ENCODE assay signal across 29 cellular contexts in the genomic region with DNA sequence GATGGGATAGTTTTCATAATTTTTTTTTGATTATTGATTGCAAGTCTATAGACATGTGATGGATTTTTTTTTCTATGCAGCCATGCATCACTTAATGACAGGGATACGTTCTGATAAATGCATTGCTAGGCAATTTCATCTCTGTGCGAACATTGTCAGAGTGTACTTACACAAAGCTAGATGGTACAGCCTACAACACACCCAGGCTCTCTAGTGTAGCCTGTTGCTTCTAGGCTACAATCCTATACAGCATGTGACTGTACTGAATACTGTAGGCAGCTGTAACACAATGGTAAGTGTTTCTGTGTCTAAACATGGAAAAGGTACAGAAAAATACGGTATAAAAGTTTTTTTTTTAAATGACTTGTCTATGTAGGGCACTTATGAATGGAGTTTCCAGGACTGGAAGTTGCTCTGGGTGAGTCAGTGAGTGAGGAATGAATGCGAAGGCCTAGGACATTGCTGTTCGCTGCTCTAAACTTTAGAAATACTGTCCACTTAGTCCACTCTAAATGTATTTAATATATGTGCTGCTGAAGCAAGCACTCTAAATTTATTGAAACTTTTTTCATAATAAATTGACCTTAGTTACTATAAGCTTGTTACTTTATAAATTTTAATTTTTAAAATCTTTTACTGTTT. TPM values are rescaled to one million over a fixed set of nuclear protein-coding genes. Genes with fewer than 3 reads are reported as not detected.
DNase-seq lines count a peak whose midpoint lies in the region; ATAC-seq and TF ChIP-seq lines count a peak whose summit lies in the region.
"Had no signal": no experiment of that assay in that cellular context is flagged by ENCODE, and none has a peak within 500 bp of the region (broad histone marks: within the 10 kb centered on the region; RNA-seq: fewer than 3 reads in every experiment).

No MANE protein-coding gene starts in this region.

- 93% methylated on average over 5 of the region's 5 CpGs for WGBS in esophagus muscularis mucosa
- no CpG with 5 or more reads among the region's 5 CpGs for WGBS in trophoblast cell (ENCODE audit: extremely low coverage, insufficient coverage, insufficient read length)

- H3K9ac ChIP-seq in adipocyte (ENCODE audit: low read length) (no peak overlapping the region), trophoblast cell (ENCODE audit: low read length) (peak overlapping the region; percentile 53)

- H3K4me3 ChIP-seq in HEK293 (ENCODE audit: low read depth, low read length) (no peak overlapping the region), adipocyte (ENCODE audit: low read length) (no peak overlapping the region), esophagus muscularis mucosa (no peak overlapping the region), trophoblast cell (ENCODE audit: low read depth, low read length) (no peak overlapping the region)
- H3K4me3 ChIP-seq: ovary, suprapubic skin had no signal

- no peak overlapping the region for H2AK5ac ChIP-seq in trophoblast cell (ENCODE audit: low read length)

- TF ChIP-seq EP300 in esophagus muscularis mucosa (IDR thresholded peaks at IDR 0.05), result no peak

- H3K79me2 ChIP-seq in trophoblast cell (ENCODE audit: control insufficient read depth, insufficient read depth, low read length, poor library complexity), result no peaks in the 10 kb centered on the region

- POLR2A ChIA-PET in HEK293 (lab: Yijun Ruan, JAX), result no interaction called here

- CTCF ChIA-PET in HEK293 (lab: Yijun Ruan, JAX), result interaction anchor here (0.6 kb wide), 1 partner anchor 14 kb away, joined by 3 read pairs; no protein-coding TSS in a partner anchor

- H3K27me3 ChIP-seq in adipocyte (replicated peaks; ENCODE audit: control insufficient read depth, insufficient read depth, low read length) (no peaks in the 10 kb centered on the region), esophagus muscularis mucosa (no peaks in the 10 kb centered on the region), trophoblast cell (ENCODE audit: insufficient read depth, low read length) (no peaks in the 10 kb centered on the region)
- H3K27me3 ChIP-seq: ovary, suprapubic skin had no signal

- H3K9me3 Mint-ChIP-seq in stimulated activated naive CD8-positive, alpha-beta T cell treated with anti-CD3 and anti-CD28 coated beads, Interleukin-15, amount 100 ng/mL, for 72 hours, result peaks cover 7 to 11% of the 10 kb centered on the region in 2 donors
- H3K9me3 Mint-ChIP-seq: nephron progenitor cell had no signal

- ATAC-seq in HG03097 (IDR thresholded peaks at IDR 0.05; ENCODE audit: low FRiP score, unreplicated experiment) (no peak), HG03039 (IDR thresholded peaks at IDR 0.05; ENCODE audit: unreplicated experiment) (no peak)
- no peak for ATAC-seq in stimulated activated naive CD8-positive, alpha-beta T cell treated with anti-CD3 and anti-CD28 coated beads, Interleukin-15, amount 100 ng/mL, for 72 hours
- ATAC-seq: HCT116; left cardiac atrium; stimulated activated effector memory CD8-positive, alpha-beta T cell treated with anti-CD3 and anti-CD28 coated beads, Interleukin-12 subunit alpha, Interleukin-12 subunit beta, amount 100 ng/mL, for 72 hours had no signal

- DNase-seq in adipocyte (ENCODE audit: low read depth) (peak; percentile 44), esophagus muscularis mucosa (ENCODE audit: extremely low spot score) (peak; percentile 14), trophoblast cell (peak in 1 of 2 donors; percentile 26), cardiac septum (ENCODE audit: low spot score) (no peak)
- no peak for DNase-seq in stimulated activated naive CD8-positive, alpha-beta T cell treated with anti-CD3 and anti-CD28 coated beads, Interleukin-15, amount 100 ng/mL, for 72 hours
- DNase-seq: activated CD4-positive, alpha-beta memory T cell treated with anti-CD3 and anti-CD28 coated beads for 36 hours; activated CD4-positive, CD25-positive, alpha-beta regulatory T cell treated with anti-CD3 and anti-CD28 coated beads, Interleukin-2, amount 50 U/mL, for 72 hours; activated CD8-positive, alpha-beta memory T cell treated with anti-CD3 and anti-CD28 coated beads, Interleukin-2, amount 50 U/mL, for 4 hours; DMS79; foreskin melanocyte; left cardiac atrium; mammary epithelial cell; NCI-H2081 treated with DMSO at 0.1 percent for 48 hours; NCI-H226; NCI-H774; nephron progenitor cell; ovary; retina; stimulated activated CD4-positive, alpha-beta T cell treated with anti-CD3 and anti-CD28 coated beads, Interleukin-4, amount 100 ng/mL, for 24 hours had no signal

- TF ChIP-seq POLR2A in esophagus muscularis mucosa (IDR thresholded peaks at IDR 0.05; ENCODE audit: low read depth), result no peak

- no peak overlapping the region for H2BK12ac ChIP-seq in trophoblast cell (ENCODE audit: low read length)

- no peak overlapping the region for H3K4me3 Mint-ChIP-seq in stimulated activated naive CD8-positive, alpha-beta T cell treated with anti-CD3 and anti-CD28 coated beads, Interleukin-15, amount 100 ng/mL, for 72 hours
- H3K4me3 Mint-ChIP-seq: activated CD4-positive, alpha-beta memory T cell treated with anti-CD3 and anti-CD28 coated beads for 36 hours; activated naive CD4-positive, alpha-beta T cell treated with anti-CD3 and anti-CD28 coated beads, Interleukin-2, amount 50 U/mL, for 24 hours; CD14-positive monocyte; IgD-negative memory B cell; nephron progenitor cell; stimulated activated effector memory CD8-positive, alpha-beta T cell treated with anti-CD3 and anti-CD28 coated beads, Interleukin-12 subunit alpha, Interleukin-12 subunit beta, amount 100 ng/mL, for 72 hours had no signal

- H3K27ac ChIP-seq in HEK293 (ENCODE audit: extremely low read depth, low read depth, low read length), result no peak overlapping the region
- H3K27ac ChIP-seq in esophagus muscularis mucosa (replicated peaks in 1 of 4), result no peak overlapping the region
- H3K27ac ChIP-seq in trophoblast cell (ENCODE audit: low read depth, low read length), result no peak overlapping the region
- H3K27ac ChIP-seq: epithelial cell of prostate, ovary, suprapubic skin had no signal

- H3K4me1 ChIP-seq in HEK293 (ENCODE audit: control insufficient read depth, insufficient read depth, low read length) (peaks cover 6% of the 10 kb centered on the region), adipocyte (ENCODE audit: control insufficient read depth, insufficient read depth, low read length) (peaks cover 12% of the 10 kb centered on the region), esophagus muscularis mucosa (no peaks in the 10 kb centered on the region), trophoblast cell (ENCODE audit: control insufficient read depth in 1 of 2, insufficient read depth in 2 of 2, low read length in 2 of 2) (peaks cover 0 to 3% of the 10 kb centered on the region in 2 experiments)

- H3K18ac ChIP-seq in trophoblast cell (ENCODE audit: low read length), result no peak overlapping the region

- H4K12ac ChIP-seq in trophoblast cell (ENCODE audit: low read depth, low read length), result no peak overlapping the region

- H4K8ac ChIP-seq in trophoblast cell (ENCODE audit: low read depth, low read length), result no peak overlapping the region

- no peaks in the 10 kb centered on the region for H3K27me3 Mint-ChIP-seq in stimulated activated naive CD8-positive, alpha-beta T cell treated with anti-CD3 and anti-CD28 coated beads, Interleukin-15, amount 100 ng/mL, for 72 hours
- H3K27me3 Mint-ChIP-seq: activated CD4-positive, alpha-beta memory T cell treated with anti-CD3 and anti-CD28 coated beads for 36 hours; activated naive CD4-positive, alpha-beta T cell treated with anti-CD3 and anti-CD28 coated beads, Interleukin-2, amount 50 U/mL, for 24 hours had no signal

- no peak for TF ChIP-seq CTCF in HEK293 (tag by site-specific recombination; IDR thresholded peaks at IDR 0.05)
- TF ChIP-seq CTCF in esophagus muscularis mucosa (IDR thresholded peaks at IDR 0.05), result no peak

- H3K36me3 ChIP-seq in HEK293 (ENCODE audit: control insufficient read depth in 2 of 2, insufficient read depth in 1 of 2, low read length in 2 of 2) (no peaks in the 10 kb centered on the region), adipocyte (ENCODE audit: control insufficient read depth, insufficient read depth, low read length, severe bottlenecking) (no peaks in the 10 kb centered on the region), esophagus muscularis mucosa (no peaks in the 10 kb centered on the region), trophoblast cell (ENCODE audit: control insufficient read depth in 1 of 2, insufficient read depth in 2 of 2, low read length in 2 of 2) (no peaks in the 10 kb centered on the region)
- H3K36me3 ChIP-seq: ovary, suprapubic skin had no signal

- H3K9me3 ChIP-seq in HEK293 (ENCODE audit: control insufficient read depth, insufficient read depth, low read depth, low read length) (no peaks in the 10 kb centered on the region), adipocyte (ENCODE audit: control insufficient read depth, low read length) (no peaks in the 10 kb centered on the region), esophagus muscularis mucosa (no peaks in the 10 kb centered on the region), trophoblast cell (ENCODE audit: insufficient read depth, low read depth, low read length) (no peaks in the 10 kb centered on the region)
- H3K9me3 ChIP-seq: ovary, suprapubic skin had no signal

- H3K79me1 ChIP-seq in trophoblast cell (ENCODE audit: low read length), result no peaks in the 10 kb centered on the region

- no peak overlapping the region for H3K23ac ChIP-seq in trophoblast cell (ENCODE audit: low read length)

- peaks cover 62% of the 10 kb centered on the region for H3K4me1 Mint-ChIP-seq in stimulated activated naive CD8-positive, alpha-beta T cell treated with anti-CD3 and anti-CD28 coated beads, Interleukin-15, amount 100 ng/mL, for 72 hours

- no peak overlapping the region for H3K4ac ChIP-seq in trophoblast cell (ENCODE audit: low read depth, low read length)

- no peak overlapping the region for H2AFZ ChIP-seq in trophoblast cell (ENCODE audit: insufficient read depth, low read length, poor library complexity)

- no peak overlapping the region for H2BK5ac ChIP-seq in trophoblast cell (ENCODE audit: low read depth, low read length, poor library complexity)

- H2BK120ac ChIP-seq in trophoblast cell (ENCODE audit: insufficient read depth, low read length, poor library complexity), result no peak overlapping the region

- intact Hi-C loops in esophagus muscularis mucosa (cut with DNase I) (no loop called here), cardiac septum (cut with DNase I) (no loop called here)

- no peak overlapping the region for H4K91ac ChIP-seq in trophoblast cell (ENCODE audit: low read depth, low read length)

- no peak overlapping the region for H3K4me2 ChIP-seq in trophoblast cell (ENCODE audit: low read length)

- no peak overlapping the region for H3K27ac Mint-ChIP-seq in stimulated activated naive CD8-positive, alpha-beta T cell treated with anti-CD3 and anti-CD28 coated beads, Interleukin-15, amount 100 ng/mL, for 72 hours
- H3K27ac Mint-ChIP-seq: activated CD4-positive, alpha-beta memory T cell treated with anti-CD3 and anti-CD28 coated beads for 36 hours; activated naive CD4-positive, alpha-beta T cell treated with anti-CD3 and anti-CD28 coated beads, Interleukin-2, amount 50 U/mL, for 24 hours; CD14-positive monocyte; IgD-negative memory B cell; nephron progenitor cell; stimulated activated effector memory CD8-positive, alpha-beta T cell treated with anti-CD3 and anti-CD28 coated beads, Interleukin-12 subunit alpha, Interleukin-12 subunit beta, amount 100 ng/mL, for 72 hours had no signal

- no peak overlapping the region for H3K14ac ChIP-seq in trophoblast cell (ENCODE audit: low read length)

RNA-seq across cellular contexts. Expression of gene SPATA13, which starts 20.3 kb away (rescaled TPM):
- 10 to 100 TPM in 3 of 4 donors, 1 to 10 TPM in 1; 9.1 to 21.6 (median 17.1) TPM for total RNA-seq in esophagus muscularis mucosa
- 15.9 and 16.9 TPM in 2 replicates for polyA plus RNA-seq in trophoblast cell (2013)
- 8.0 TPM for total RNA-seq in cardiac septum

Comparison
In these comparisons a context has a peak if more than half of its experiments do, and no peak if none do; other contexts are left out.
1. DNase-seq: peak in adipocyte (single experiment) and esophagus muscularis mucosa (single experiment); none in stimulated activated naive CD8-positive, alpha-beta T cell treated with anti-CD3 and anti-CD28 coated beads, Interleukin-15, amount 100 ng/mL, for 72 hours (0 of 2) and cardiac septum (single experiment).